In the genomic region with DNA sequence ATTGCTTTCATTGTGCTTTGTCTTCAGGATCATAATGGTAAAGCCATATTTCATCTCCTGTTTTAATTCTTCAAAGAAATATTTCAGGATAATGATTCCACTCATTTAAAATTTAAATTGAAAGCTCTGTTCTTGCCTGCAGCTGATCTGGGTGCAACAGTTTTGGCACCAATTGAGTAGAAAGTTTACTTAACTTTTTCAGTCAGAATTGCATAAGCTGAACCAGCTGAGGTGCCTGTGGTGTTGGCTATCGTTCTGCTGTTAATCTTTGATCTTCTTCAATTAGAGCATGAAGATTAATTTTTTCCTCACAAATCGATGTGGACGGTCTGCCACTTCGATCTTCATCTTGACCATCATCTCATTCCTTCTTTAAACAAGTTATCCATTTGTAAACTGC, we compare ENCODE assay signal across 11 cellular contexts. TPM values are rescaled to one million over a fixed set of nuclear protein-coding genes. Genes with fewer than 3 reads are reported as not detected.
"Had no signal": no experiment of that assay in that cellular context is flagged by ENCODE, and none has a peak within 500 bp of the region (broad histone marks: within the 10 kb centered on the region; RNA-seq: fewer than 3 reads in every experiment).

No MANE protein-coding gene starts in this region.

- H3K27ac ChIP-seq: GM23248 had no signal

- H3K9ac ChIP-seq: GM23248 had no signal

- H3K9me3 ChIP-seq: HAP-1 had no signal

- H3K36me3 ChIP-seq: HAP-1 had no signal

- ATAC-seq: GM23338, HCT116 had no signal

- H3K4me3 ChIP-seq: GM23248, GM23338, HAP-1 had no signal

- FAIRE-seq: H1, H54 had no signal

- DNase-seq: GM23248, GOT3, H7, H9, HCEC 1CT, HFFc6 had no signal

- H3K4me2 ChIP-seq: GM23338 had no signal

- H2AFZ ChIP-seq: GM23248, GM23338 had no signal

- H3K4me1 ChIP-seq: HAP-1 had no signal

RNA-seq across cellular contexts. Expression of gene MAGEB16, which starts 49.6 kb away (rescaled TPM):
- total RNA-seq: GM23248, H1, H9, HFFc6 had no signal
- polyA plus RNA-seq: GM23248, GM23338, H1 had no signal
